ENCODE assay signal across 2 cellular contexts in the genomic region with DNA sequence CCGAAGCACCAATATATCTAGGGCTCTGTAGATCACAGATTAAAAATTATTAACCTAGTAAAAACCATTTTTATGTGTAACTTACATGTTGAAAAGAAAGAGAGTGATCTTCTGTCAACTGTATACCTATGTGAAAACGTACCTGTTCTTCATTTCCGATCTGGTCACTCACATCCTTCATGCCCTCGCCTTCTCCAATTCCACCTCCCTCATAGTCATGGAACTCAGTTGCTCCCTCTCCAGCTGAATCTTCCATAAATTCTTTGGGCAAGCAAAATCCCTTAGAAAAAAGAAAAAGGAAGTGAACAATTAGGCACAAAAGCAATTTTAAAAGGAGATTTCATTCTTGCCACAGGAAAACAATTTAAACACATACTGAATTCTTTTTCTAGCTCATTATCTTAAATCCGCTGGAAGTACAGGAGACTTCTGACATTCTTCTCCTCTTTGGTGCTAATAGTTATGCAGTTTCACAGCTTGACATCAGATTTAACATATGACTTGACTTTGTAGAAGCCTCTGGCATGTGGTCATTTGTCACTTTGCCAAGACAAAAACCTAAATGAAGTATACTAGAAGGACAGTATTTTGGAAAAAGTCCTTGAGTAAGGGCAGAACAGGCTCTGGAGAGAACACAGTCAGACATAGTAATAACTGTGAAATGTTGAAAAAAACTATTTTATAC.
A peak's percentile ranks its signal among the peaks of the same experiment; 100 is the strongest.
TF ChIP-seq lines count a peak whose summit lies in the region.

No MANE protein-coding gene starts in this region.

TF ChIP-seq in Ishikawa, 13 proteins besides CTCF, POLR2A, EP300 and RAD21:
- TF ChIP-seq EGR1 (IDR thresholded peaks at IDR 0.05): no peak
- no peak for TF ChIP-seq TAF1 (IDR thresholded peaks at IDR 0.05; ENCODE audit: low read depth)
- no peak for TF ChIP-seq TCF12 (IDR thresholded peaks at IDR 0.05; ENCODE audit: low read depth)
- TF ChIP-seq, protein P1, sequence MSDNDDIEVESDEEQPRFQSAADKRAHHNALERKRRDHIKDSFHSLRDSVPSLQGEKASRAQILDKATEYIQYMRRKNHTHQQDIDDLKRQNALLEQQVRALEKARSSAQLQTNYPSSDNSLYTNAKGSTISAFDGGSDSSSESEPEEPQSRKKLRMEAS (IDR thresholded peaks at IDR 0.05): 0 out of 2 replicates have a peak, but pooled peaks have one; percentile 34
- TF ChIP-seq ZBTB7A (IDR thresholded peaks at IDR 0.05; ENCODE audit: low read depth): no peak
- peak; percentile 40; the same call in 1 of the 2 replicates for TF ChIP-seq TEAD4 (IDR thresholded peaks at IDR 0.05)
- peak; percentile 67 for TF ChIP-seq NFIC (IDR thresholded peaks at IDR 0.05)

TF ChIP-seq in H1, 55 proteins besides CTCF, POLR2A, EP300 and RAD21:
- TF ChIP-seq, protein P2, sequence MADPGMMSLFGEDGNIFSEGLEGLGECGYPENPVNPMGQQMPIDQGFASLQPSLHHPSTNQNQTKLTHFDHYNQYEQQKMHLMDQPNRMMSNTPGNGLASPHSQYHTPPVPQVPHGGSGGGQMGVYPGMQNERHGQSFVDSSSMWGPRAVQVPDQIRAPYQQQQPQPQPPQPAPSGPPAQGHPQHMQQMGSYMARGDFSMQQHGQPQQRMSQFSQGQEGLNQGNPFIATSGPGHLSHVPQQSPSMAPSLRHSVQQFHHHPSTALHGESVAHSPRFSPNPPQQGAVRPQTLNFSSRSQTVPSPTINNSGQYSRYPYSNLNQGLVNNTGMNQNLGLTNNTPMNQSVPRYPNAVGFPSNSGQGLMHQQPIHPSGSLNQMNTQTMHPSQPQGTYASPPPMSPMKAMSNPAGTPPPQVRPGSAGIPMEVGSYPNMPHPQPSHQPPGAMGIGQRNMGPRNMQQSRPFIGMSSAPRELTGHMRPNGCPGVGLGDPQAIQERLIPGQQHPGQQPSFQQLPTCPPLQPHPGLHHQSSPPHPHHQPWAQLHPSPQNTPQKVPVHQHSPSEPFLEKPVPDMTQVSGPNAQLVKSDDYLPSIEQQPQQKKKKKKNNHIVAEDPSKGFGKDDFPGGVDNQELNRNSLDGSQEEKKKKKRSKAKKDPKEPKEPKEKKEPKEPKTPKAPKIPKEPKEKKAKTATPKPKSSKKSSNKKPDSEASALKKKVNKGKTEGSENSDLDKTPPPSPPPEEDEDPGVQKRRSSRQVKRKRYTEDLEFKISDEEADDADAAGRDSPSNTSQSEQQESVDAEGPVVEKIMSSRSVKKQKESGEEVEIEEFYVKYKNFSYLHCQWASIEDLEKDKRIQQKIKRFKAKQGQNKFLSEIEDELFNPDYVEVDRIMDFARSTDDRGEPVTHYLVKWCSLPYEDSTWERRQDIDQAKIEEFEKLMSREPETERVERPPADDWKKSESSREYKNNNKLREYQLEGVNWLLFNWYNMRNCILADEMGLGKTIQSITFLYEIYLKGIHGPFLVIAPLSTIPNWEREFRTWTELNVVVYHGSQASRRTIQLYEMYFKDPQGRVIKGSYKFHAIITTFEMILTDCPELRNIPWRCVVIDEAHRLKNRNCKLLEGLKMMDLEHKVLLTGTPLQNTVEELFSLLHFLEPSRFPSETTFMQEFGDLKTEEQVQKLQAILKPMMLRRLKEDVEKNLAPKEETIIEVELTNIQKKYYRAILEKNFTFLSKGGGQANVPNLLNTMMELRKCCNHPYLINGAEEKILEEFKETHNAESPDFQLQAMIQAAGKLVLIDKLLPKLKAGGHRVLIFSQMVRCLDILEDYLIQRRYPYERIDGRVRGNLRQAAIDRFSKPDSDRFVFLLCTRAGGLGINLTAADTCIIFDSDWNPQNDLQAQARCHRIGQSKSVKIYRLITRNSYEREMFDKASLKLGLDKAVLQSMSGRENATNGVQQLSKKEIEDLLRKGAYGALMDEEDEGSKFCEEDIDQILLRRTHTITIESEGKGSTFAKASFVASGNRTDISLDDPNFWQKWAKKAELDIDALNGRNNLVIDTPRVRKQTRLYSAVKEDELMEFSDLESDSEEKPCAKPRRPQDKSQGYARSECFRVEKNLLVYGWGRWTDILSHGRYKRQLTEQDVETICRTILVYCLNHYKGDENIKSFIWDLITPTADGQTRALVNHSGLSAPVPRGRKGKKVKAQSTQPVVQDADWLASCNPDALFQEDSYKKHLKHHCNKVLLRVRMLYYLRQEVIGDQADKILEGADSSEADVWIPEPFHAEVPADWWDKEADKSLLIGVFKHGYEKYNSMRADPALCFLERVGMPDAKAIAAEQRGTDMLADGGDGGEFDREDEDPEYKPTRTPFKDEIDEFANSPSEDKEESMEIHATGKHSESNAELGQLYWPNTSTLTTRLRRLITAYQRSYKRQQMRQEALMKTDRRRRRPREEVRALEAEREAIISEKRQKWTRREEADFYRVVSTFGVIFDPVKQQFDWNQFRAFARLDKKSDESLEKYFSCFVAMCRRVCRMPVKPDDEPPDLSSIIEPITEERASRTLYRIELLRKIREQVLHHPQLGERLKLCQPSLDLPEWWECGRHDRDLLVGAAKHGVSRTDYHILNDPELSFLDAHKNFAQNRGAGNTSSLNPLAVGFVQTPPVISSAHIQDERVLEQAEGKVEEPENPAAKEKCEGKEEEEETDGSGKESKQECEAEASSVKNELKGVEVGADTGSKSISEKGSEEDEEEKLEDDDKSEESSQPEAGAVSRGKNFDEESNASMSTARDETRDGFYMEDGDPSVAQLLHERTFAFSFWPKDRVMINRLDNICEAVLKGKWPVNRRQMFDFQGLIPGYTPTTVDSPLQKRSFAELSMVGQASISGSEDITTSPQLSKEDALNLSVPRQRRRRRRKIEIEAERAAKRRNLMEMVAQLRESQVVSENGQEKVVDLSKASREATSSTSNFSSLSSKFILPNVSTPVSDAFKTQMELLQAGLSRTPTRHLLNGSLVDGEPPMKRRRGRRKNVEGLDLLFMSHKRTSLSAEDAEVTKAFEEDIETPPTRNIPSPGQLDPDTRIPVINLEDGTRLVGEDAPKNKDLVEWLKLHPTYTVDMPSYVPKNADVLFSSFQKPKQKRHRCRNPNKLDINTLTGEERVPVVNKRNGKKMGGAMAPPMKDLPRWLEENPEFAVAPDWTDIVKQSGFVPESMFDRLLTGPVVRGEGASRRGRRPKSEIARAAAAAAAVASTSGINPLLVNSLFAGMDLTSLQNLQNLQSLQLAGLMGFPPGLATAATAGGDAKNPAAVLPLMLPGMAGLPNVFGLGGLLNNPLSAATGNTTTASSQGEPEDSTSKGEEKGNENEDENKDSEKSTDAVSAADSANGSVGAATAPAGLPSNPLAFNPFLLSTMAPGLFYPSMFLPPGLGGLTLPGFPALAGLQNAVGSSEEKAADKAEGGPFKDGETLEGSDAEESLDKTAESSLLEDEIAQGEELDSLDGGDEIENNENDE (IDR thresholded peaks at IDR 0.05; ENCODE audit: insufficient replicate concordance, low read length): peak; percentile 81
- TF ChIP-seq SIN3A (conservative IDR thresholded peaks at IDR 0.05 in 1 of 2, IDR thresholded peaks at IDR 0.05 in 1 of 2; ENCODE audit: low read depth in 1 of 2, low read length in 2 of 2): peak in 1 of 2 experiments; percentile 75; a peak in 1 of 4 replicates
- TF ChIP-seq POU5F1 (IDR thresholded peaks at IDR 0.05; ENCODE audit: low read depth, low read length): no peak
- TF ChIP-seq SUZ12 (IDR thresholded peaks at IDR 0.05; ENCODE audit: low read length): no peak
- no peak for TF ChIP-seq CEBPB (IDR thresholded peaks at IDR 0.05; ENCODE audit: low read depth, low read length)
- TF ChIP-seq TAF7 (optimal IDR thresholded peaks at IDR 0.05; ENCODE audit: borderline replicate concordance, low read depth, low read length): no peak
- peak; percentile 50; the same call in 1 of the 2 replicates for TF ChIP-seq TEAD4 (IDR thresholded peaks at IDR 0.05; ENCODE audit: low read depth, low read length)
